Comparison of ENCODE assay signal across 8 cellular contexts in genomic region chr15:60299452-60300047, GRCh38.
DNase-seq lines count a peak whose midpoint lies in the region; ATAC-seq, FAIRE-seq and TF ChIP-seq lines count a peak whose summit lies in the region.

No MANE protein-coding gene starts in this region.

- ATAC-seq in HG03354 (IDR thresholded peaks at IDR 0.05; ENCODE audit: poor library complexity, severe bottlenecking, unreplicated experiment), result no peak

- H3K36me3 Mint-ChIP-seq in nephron (ENCODE audit: low read depth), result no peaks in the 10 kb centered on the region

- H3K27me3 Mint-ChIP-seq in nephron (ENCODE audit: low read depth), result no peaks in the 10 kb centered on the region

- H3K9me3 Mint-ChIP-seq in nephron, result peaks cover 15% of the 10 kb centered on the region

- peak overlapping the region; percentile 71 to 92 (median 83) for H3K27ac Mint-ChIP-seq in nephron

- H3K4me3 Mint-ChIP-seq in nephron, result no peak overlapping the region

- peak; percentile 44 to 52 (median 46) for TF ChIP-seq CTCF in nephron (IDR thresholded peaks at IDR 0.05; ENCODE audit: unreplicated experiment in 3 of 3)

- peaks cover 12% of the 10 kb centered on the region for H3K4me1 Mint-ChIP-seq in nephron

- FAIRE-seq in H54 (lab: Jason Lieb, UNC), result no peak

- DNase-seq in ELF-1 (ENCODE audit: low read depth, low spot score) (peak; percentile 35), NCI-H2196 (lab: John Stamatoyannopoulos, UW; ENCODE audit: unreplicated experiment) (peak; percentile 64), cerebellar cortex (ENCODE audit: low spot score) (peak; percentile 28), SKM-1 treated with dmso at 0.1 percent for 144 hours (lab: John Stamatoyannopoulos, UW; ENCODE audit: unreplicated experiment) (no peak), H54 (ENCODE audit: insufficient read length, low spot score) (no peak)
- DNase-seq in activated CD4-positive, alpha-beta T cell treated with anti-CD3 and anti-CD28 coated beads for 4 hours, result no peak

- TF ChIP-seq POLR2A in H54 (IDR thresholded peaks at IDR 0.05; ENCODE audit: low read depth, low read length), result no peak

Comparison
In these comparisons a context has a peak if more than half of its experiments do, and no peak if none do; other contexts are left out.
1. DNase-seq: peak in ELF-1 (single experiment), NCI-H2196 (single experiment) and cerebellar cortex (single experiment); none in SKM-1 treated with dmso at 0.1 percent for 144 hours (single experiment), activated CD4-positive, alpha-beta T cell treated with anti-CD3 and anti-CD28 coated beads for 4 hours (0 of 2) and H54 (single experiment).